Comparison of ENCODE assay signal across 19 cellular contexts in genomic region chr15:90154246-90154645, GRCh38. TPM values are rescaled to one million over a fixed set of nuclear protein-coding genes. Genes with fewer than 3 reads are reported as not detected.
DNase-seq lines count a peak whose midpoint lies in the region; ATAC-seq, FAIRE-seq and TF ChIP-seq lines count a peak whose summit lies in the region.
"Had no signal": no experiment of that assay in that cellular context is flagged by ENCODE, and none has a peak within 500 bp of the region (broad histone marks: within the 10 kb centered on the region; RNA-seq: fewer than 3 reads in every experiment).

No MANE protein-coding gene starts in this region.

- POLR2A ChIA-PET in PC-3 (lab: Charles Lee; ENCODE audit: unreplicated experiment) (no interaction called here), H1 (lab: Charles Lee; ENCODE audit: partially characterized antibody) (interaction anchor here (3.3 kb wide), 1 partner anchor 47 kb away, joined by 12 read pairs; the partner anchor contains the start of gene SEMA4B), GM10248 (lab: Yijun Ruan, JAX) (no interaction called here)

- H3K27ac ChIP-seq in PC-3 (ENCODE audit: low read length) (peak overlapping the region; percentile 76), H1 (ENCODE audit: low read depth, low read length) (no peak overlapping the region), muscle layer of colon (ENCODE audit: low read depth, low read length) (peak overlapping the region; percentile 61), stomach smooth muscle (ENCODE audit: low read length) (peak overlapping the region; percentile 6)

- H4K91ac ChIP-seq in H1 (replicated peaks; ENCODE audit: insufficient read length, low read length): no peak overlapping the region

- no peak overlapping the region for H4K8ac ChIP-seq in H1 (ENCODE audit: extremely low read depth, insufficient read depth, low read length)

- H3K9ac ChIP-seq in PC-3 (ENCODE audit: low read length) (peak overlapping the region; percentile 32), H1 (replicated peaks in 1 of 4; ENCODE audit: extremely low read depth in 1 of 4, low read depth in 3 of 4, low read length in 3 of 4) (no peak overlapping the region), muscle layer of colon (ENCODE audit: low read length) (no peak overlapping the region), stomach smooth muscle (ENCODE audit: low read length in 2 of 2) (no peak overlapping the region)

- FAIRE-seq in H1 (lab: Jason Lieb, UNC): no peak
- FAIRE-seq: G401.6, GM12878 had no signal

- no peaks in the 10 kb centered on the region for H4K20me1 ChIP-seq in PC-3 (ENCODE audit: low read length)
- no peaks in the 10 kb centered on the region for H4K20me1 ChIP-seq in H1 (replicated peaks in 1 of 2; ENCODE audit: control insufficient read depth in 1 of 2, insufficient read depth in 2 of 2, low read length in 2 of 2)

- peaks cover 3% of the 10 kb centered on the region; the same call in 1 of the 2 replicates for H3K23me2 ChIP-seq in H1 (ENCODE audit: low read depth, low read length)

- peak overlapping the region; percentile 66; the same call in 1 of the 2 replicates for H2BK15ac ChIP-seq in H1 (ENCODE audit: low read length)

- CTCF ChIA-PET in PC-3 (lab: Charles Lee) (interaction anchor here (0.6 kb wide), 1 partner anchor 58 kb away, joined by 3 read pairs; no protein-coding TSS in a partner anchor), H1 (lab: Charles Lee; ENCODE audit: partially characterized antibody) (interaction anchor here (0.8 to 3.9 kb wide), 5 partner anchors 11 to 79 kb away, joined by 3 to 35 read pairs (median 3); no protein-coding TSS in a partner anchor), GM10248 (lab: Yijun Ruan, JAX) (no interaction called here)

- H3K4me3 ChIP-seq in PC-3 (ENCODE audit: low read length) (no peak overlapping the region), H1 (ENCODE audit: extremely low read depth in 1 of 4, insufficient read depth in 2 of 4, low read depth in 3 of 4, low read length in 4 of 4) (no peak overlapping the region), muscle layer of colon (ENCODE audit: low read depth in 1 of 2, low read length in 2 of 2) (no peak overlapping the region), stomach smooth muscle (ENCODE audit: low read length in 2 of 2) (no peak overlapping the region)
- H3K4me3 ChIP-seq: GM12878, GM23338, SK-N-MC had no signal

- peak overlapping the region; percentile 69; the same call in 1 of the 2 replicates for H2BK12ac ChIP-seq in H1 (ENCODE audit: low read depth, low read length)

- H4K5ac ChIP-seq in H1 (ENCODE audit: insufficient read length, low read depth, low read length): no peak overlapping the region

- intact Hi-C loops in PC-3 (cut with micrococcal nuclease): no loop called here

- no peak for TF ChIP-seq POLR2A in H1 (IDR thresholded peaks at IDR 0.05; ENCODE audit: control extremely low read depth in 1 of 2, low read depth in 2 of 2, low read length in 2 of 2)

- ATAC-seq in PC-3: no peak
- ATAC-seq: GM12878, GM23338, Right ventricle myocardium inferior had no signal

- no TSS peak for BruUV-seq in PC-3 (replicated peaks; lab: Mats Ljungman, UMichigan)

- no peaks in the 10 kb centered on the region for H3K9me2 ChIP-seq in PC-3 (replicated peaks; ENCODE audit: low read length)

- H3K79me2 ChIP-seq in PC-3 (ENCODE audit: low read length): no peaks in the 10 kb centered on the region
- no peaks in the 10 kb centered on the region for H3K79me2 ChIP-seq in H1 (ENCODE audit: control insufficient read depth in 1 of 2, insufficient read depth in 2 of 2, low read length in 2 of 2)

- H2AFZ ChIP-seq in PC-3 (ENCODE audit: low read length) (no peak overlapping the region), H1 (ENCODE audit: low read length) (no peak overlapping the region)
- H2AFZ ChIP-seq: GM23338 had no signal

- peak overlapping the region; percentile 92; the same call in 1 of the 2 replicates for H2AK5ac ChIP-seq in H1 (ENCODE audit: low read depth, low read length)

- no peak for TF ChIP-seq EP300 in H1 (IDR thresholded peaks at IDR 0.05; ENCODE audit: borderline replicate concordance in 1 of 2, low read depth in 2 of 2, low read length in 2 of 2)

- H3K36me3 ChIP-seq in PC-3 (ENCODE audit: low read depth, low read length): no peaks in the 10 kb centered on the region
- no peaks in the 10 kb centered on the region for H3K36me3 ChIP-seq in H1 (ENCODE audit: control insufficient read depth in 2 of 4, insufficient read depth in 4 of 4, low read length in 3 of 4)
- no peaks in the 10 kb centered on the region for H3K36me3 ChIP-seq in muscle layer of colon (ENCODE audit: insufficient read depth, low read length)
- H3K36me3 ChIP-seq in stomach smooth muscle (ENCODE audit: control insufficient read depth in 2 of 2, insufficient read depth in 2 of 2, low read length in 2 of 2): no peaks in the 10 kb centered on the region

- no peak overlapping the region for H3K23ac ChIP-seq in H1 (ENCODE audit: insufficient read length)

- H3K9me3 ChIP-seq in PC-3 (ENCODE audit: low read length): no peaks in the 10 kb centered on the region
- no peaks in the 10 kb centered on the region for H3K9me3 ChIP-seq in H1 (ENCODE audit: insufficient read depth in 2 of 2, low read depth in 1 of 2, low read length in 1 of 2)
- no peaks in the 10 kb centered on the region for H3K9me3 ChIP-seq in muscle layer of colon (ENCODE audit: low read length)
- H3K9me3 ChIP-seq in stomach smooth muscle (ENCODE audit: control insufficient read depth in 2 of 2, low read length in 2 of 2): no peaks in the 10 kb centered on the region

- peak overlapping the region; percentile 38; the same call in 1 of the 2 replicates for H3K18ac ChIP-seq in H1 (ENCODE audit: extremely low read depth, low read length)

- H3K79me1 ChIP-seq in H1 (ENCODE audit: low read depth, low read length): no peaks in the 10 kb centered on the region

- H3K14ac ChIP-seq in H1 (ENCODE audit: insufficient read length): no peak overlapping the region

- DNase-seq in PC-3: no peak
- DNase-seq in H1 (ENCODE audit: low read depth in 1 of 2, low spot score in 2 of 2): no peak
- no peak for DNase-seq in DMS53 treated with DMSO at 0.1 percent for 48 hours (lab: John Stamatoyannopoulos, UW; ENCODE audit: unreplicated experiment)
- no peak for DNase-seq in stimulated activated CD4-positive, alpha-beta T cell treated with anti-CD3 and anti-CD28 coated beads, Interleukin-1b, Interleukin-23, amount 100 ng/mL, for 48 hours
- no peak for DNase-seq in GM10248 (ENCODE audit: extremely low spot score)
- no peak for DNase-seq in NCI-H345 (lab: John Stamatoyannopoulos, UW)
- DNase-seq: DND-41, NCI-H1048, NCI-H1436 treated with DMSO at 0.1 percent for 48 hours, NCI-H2029 treated with DMSO at 0.1 percent for 48 hours, NCI-H510A, NCI-H82 had no signal

- 86% methylated on average over 5 of the region's 5 CpGs; no CpG with 5 or more reads in 1 of the 2 experiments for WGBS in H1 (ENCODE audit: extremely low coverage in 1 of 2, insufficient coverage in 1 of 2, insufficient read length in 1 of 2, insufficient replicate concordance in 2 of 2, low coverage in 1 of 2, low lambda C conversion rate in 2 of 2, missing lambda C conversion rate in 1 of 2), 2 experiments

- peaks cover 35% of the 10 kb centered on the region for H3K4me1 ChIP-seq in PC-3 (ENCODE audit: insufficient read depth, low read length)
- peaks cover 5 to 14% (median 8%) of the 10 kb centered on the region in 4 experiments for H3K4me1 ChIP-seq in H1 (replicated peaks in 1 of 4; ENCODE audit: control insufficient read depth in 3 of 4, insufficient read depth in 4 of 4, low read length in 3 of 4)
- peaks cover 39% of the 10 kb centered on the region for H3K4me1 ChIP-seq in muscle layer of colon (ENCODE audit: insufficient read depth, low read length)
- H3K4me1 ChIP-seq in stomach smooth muscle (ENCODE audit: control insufficient read depth, insufficient read depth, low read length): peaks cover 43% of the 10 kb centered on the region

- H3K56ac ChIP-seq in H1 (replicated peaks; ENCODE audit: insufficient read length, low read depth, low read length): no peak overlapping the region

- no peak overlapping the region for H3K4ac ChIP-seq in H1 (replicated peaks; ENCODE audit: insufficient read length, low read depth, low read length)

- peak overlapping the region; percentile 45; the same call in 1 of the 2 replicates for H2BK5ac ChIP-seq in H1 (ENCODE audit: low read depth, low read length)

- TF ChIP-seq CTCF in PC-3 (conservative IDR thresholded peaks at IDR 0.05; ENCODE audit: low read depth, low read length) (no peak), H1 (IDR thresholded peaks at IDR 0.05; ENCODE audit: control extremely low read depth in 1 of 3, insufficient read depth in 1 of 3, low read depth in 1 of 3, low read length in 3 of 3) (no peak), GM10248 (IDR thresholded peaks at IDR 0.05; ENCODE audit: control extremely low read depth, extremely low read depth, low read depth, missing control alignments) (no peak)

- H2BK120ac ChIP-seq in H1 (replicated peaks; ENCODE audit: low read depth, low read length): no peak overlapping the region

- H3K27me3 ChIP-seq in PC-3 (ENCODE audit: low read length): no peaks in the 10 kb centered on the region
- no peaks in the 10 kb centered on the region; a peak in 1 of 7 replicates for H3K27me3 ChIP-seq in H1 (replicated peaks in 1 of 4; ENCODE audit: control insufficient read depth in 3 of 4, extremely low read depth in 1 of 4, insufficient read depth in 3 of 4, low read length in 3 of 4)
- H3K27me3 ChIP-seq in muscle layer of colon (ENCODE audit: control insufficient read depth in 1 of 2, insufficient read depth in 2 of 2, low read length in 2 of 2): no peaks in the 10 kb centered on the region
- H3K27me3 ChIP-seq in stomach smooth muscle (ENCODE audit: control insufficient read depth in 1 of 2, insufficient read depth in 2 of 2, low read length in 2 of 2): no peaks in the 10 kb centered on the region

- no peak for TF ChIP-seq RAD21 in H1 (IDR thresholded peaks at IDR 0.05 in 1 of 2, conservative IDR thresholded peaks at IDR 0.05 in 1 of 2; ENCODE audit: low read depth in 2 of 2, low read length in 2 of 2)

- H2BK20ac ChIP-seq in H1 (ENCODE audit: low read length): no peak overlapping the region

- H3K4me2 ChIP-seq in PC-3 (ENCODE audit: low read length): peak overlapping the region; percentile 31
- no peak overlapping the region for H3K4me2 ChIP-seq in H1 (ENCODE audit: insufficient read depth in 1 of 2, low read depth in 2 of 2, low read length in 2 of 2)
- H3K4me2 ChIP-seq: GM23338 had no signal

- no peaks in the 10 kb centered on the region for H3F3A ChIP-seq in PC-3 (ENCODE audit: low read length, unreplicated experiment)

RNA-seq across cellular contexts. Expression of gene SEMA4B, which starts 46.9 kb away (rescaled TPM):
- total RNA-seq in PC-3 (2014; rRNA removed): 114 and 175 TPM in 2 replicates
- total RNA-seq in H1 (2021; fragmentation: NEBNext Ultra II Directional; extraction: Animal tissue kit (Norgen Biotek cat#: 25700)): 42.7 and 43.6 TPM in 2 replicates
- polyA plus RNA-seq in H1 (2011; rRNA removed): 43.0 and 62.4 TPM in 2 replicates
- polyA plus RNA-seq in H1 (2011; cell fraction: cytosol; rRNA removed): 31.1 TPM
- 103 TPM for polyA plus RNA-seq in H1 (2011; cell fraction: nucleus; rRNA removed)
- 29.8 to 49.9 TPM (median 46.1 TPM) in 4 replicates for polyA plus RNA-seq in H1 (2012, experiment 1 of 2)
- 37.6 TPM for polyA plus RNA-seq in H1 (2012, experiment 2 of 2)
- 71.9 TPM for polyA plus RNA-seq in H1 (2013, experiment 1 of 2)
- polyA plus RNA-seq in H1 (2013, experiment 2 of 2): 65.7 TPM
- 34.0 and 63.8 TPM in 2 replicates for polyA minus RNA-seq in H1 (2011; rRNA and poly(A)+ RNA removed)
- polyA minus RNA-seq in H1 (2011; cell fraction: cytosol; rRNA and poly(A)+ RNA removed): 52.3 TPM
- polyA minus RNA-seq in H1 (2011; cell fraction: nucleus; rRNA and poly(A)+ RNA removed): 41.9 TPM

RNA-seq across cellular contexts. Expression of gene IDH2, which starts 52.0 kb away (rescaled TPM):
- total RNA-seq in PC-3 (2014; rRNA removed): 80.6 and 94.1 TPM in 2 replicates
- 64.2 and 64.6 TPM in 2 replicates for total RNA-seq in H1 (2021; fragmentation: NEBNext Ultra II Directional; extraction: Animal tissue kit (Norgen Biotek cat#: 25700))
- 79.7 and 84.6 TPM in 2 replicates for polyA plus RNA-seq in H1 (2011; rRNA removed)
- polyA plus RNA-seq in H1 (2011; cell fraction: cytosol; rRNA removed): 83.6 TPM
- polyA plus RNA-seq in H1 (2011; cell fraction: nucleus; rRNA removed): 83.9 TPM
- polyA plus RNA-seq in H1 (2012, experiment 1 of 2): 57.0 to 99.4 TPM (median 81.5 TPM) in 4 replicates
- polyA plus RNA-seq in H1 (2012, experiment 2 of 2): 63.6 TPM
- 43.8 TPM for polyA plus RNA-seq in H1 (2013, experiment 1 of 2)
- 40.8 TPM for polyA plus RNA-seq in H1 (2013, experiment 2 of 2)
- polyA minus RNA-seq in H1 (2011; rRNA and poly(A)+ RNA removed): 67.3 and 74.7 TPM in 2 replicates
- 43.6 TPM for polyA minus RNA-seq in H1 (2011; cell fraction: cytosol; rRNA and poly(A)+ RNA removed)
- polyA minus RNA-seq in H1 (2011; cell fraction: nucleus; rRNA and poly(A)+ RNA removed): 18.6 TPM
